1 cellular context compared by ENCODE assay signal in the genomic region with DNA sequence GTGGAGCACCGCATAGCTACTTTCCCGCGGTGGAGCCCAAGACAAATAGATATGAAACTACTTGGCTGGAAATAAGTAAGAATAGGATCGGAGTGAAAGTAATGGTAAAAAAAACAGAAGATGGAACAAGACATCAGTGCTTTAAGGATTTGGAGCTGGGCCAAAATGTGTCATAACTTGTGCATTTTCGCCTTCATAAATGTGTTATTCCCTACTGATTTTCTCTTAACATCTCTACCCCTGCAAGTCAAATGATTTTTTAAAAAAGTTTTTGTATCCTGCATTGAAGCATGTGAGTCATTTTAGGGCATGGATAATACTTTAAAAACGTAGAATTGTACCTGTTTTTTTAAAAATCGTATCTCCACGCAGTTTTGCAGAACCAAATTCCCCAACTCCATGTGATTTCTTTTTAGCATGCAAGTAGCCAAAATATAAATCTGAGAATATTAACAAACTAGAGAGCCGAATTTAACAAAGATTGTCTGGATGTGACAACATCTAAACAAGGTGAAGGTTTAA.
TF ChIP-seq lines count a peak whose summit lies in the region.

No MANE protein-coding gene starts in this region.

TF ChIP-seq in IMR-90, 13 proteins besides CTCF, POLR2A, EP300 and RAD21:
- TF ChIP-seq NFE2L2 (IDR thresholded peaks at IDR 0.05; ENCODE audit: low read depth, low read length) (no peak), MAZ (IDR thresholded peaks at IDR 0.05; ENCODE audit: borderline replicate concordance, low read depth, low read length) (no peak), RFX5 (IDR thresholded peaks at IDR 0.05; ENCODE audit: low read depth, low read length) (no peak), RCOR1 (IDR thresholded peaks at IDR 0.05; ENCODE audit: insufficient replicate concordance, low read length) (no peak), CHD1 (IDR thresholded peaks at IDR 0.05; ENCODE audit: low read depth, low read length) (no peak)
